ENCODE assay signal across 22 cellular contexts in genomic region chr4:7048642-7049041, GRCh38.
"Had no signal": no experiment of that assay in that cellular context is flagged by ENCODE, and none has a peak within 500 bp of the region (broad histone marks: within the 10 kb centered on the region; RNA-seq: fewer than 3 reads in every experiment).

No MANE protein-coding gene starts in this region.

- H3K9me3 ChIP-seq: breast epithelium, colonic mucosa, esophagus muscularis mucosa, gastrocnemius medialis, transverse colon had no signal

- H3K4me3 ChIP-seq: breast epithelium, colonic mucosa, dorsolateral prefrontal cortex, esophagus muscularis mucosa, gastrocnemius medialis, transverse colon had no signal

- H3K36me3 Mint-ChIP-seq: activated naive CD4-positive, alpha-beta T cell treated with anti-CD3 and anti-CD28 coated beads, Interleukin-2, amount 50 U/mL, for 72 hours had no signal

- ATAC-seq: activated CD4-positive, CD25-positive, alpha-beta regulatory T cell treated with anti-CD3 and anti-CD28 coated beads, Interleukin-2, amount 50 U/mL, for 24 hours; activated naive CD4-positive, alpha-beta T cell treated with anti-CD3 and anti-CD28 coated beads, Interleukin-2, amount 50 U/mL, for 72 hours; gastrocnemius medialis; left cardiac atrium; sciatic nerve; stimulated activated memory B cell treated with anti-CD40 and anti-IgM and Interleukin-4, amounts not matched to agents 10 μg/mL and 1 μg/mL and 100 μg/mL, for 72 hours had no signal

- H3K36me3 ChIP-seq: breast epithelium, colonic mucosa, gastrocnemius medialis, transverse colon had no signal

- H3K27ac ChIP-seq: colonic mucosa, dorsolateral prefrontal cortex, esophagus muscularis mucosa, transverse colon had no signal

- H3K27me3 Mint-ChIP-seq: central memory CD8-positive, alpha-beta T cell; stimulated activated memory B cell treated with anti-CD40 and anti-IgM and Interleukin-4, amounts not matched to agents 10 μg/mL and 1 μg/mL and 100 μg/mL, for 72 hours had no signal

- H3K27me3 ChIP-seq: breast epithelium, colonic mucosa, dorsolateral prefrontal cortex, esophagus muscularis mucosa, gastrocnemius medialis, transverse colon had no signal

- H3K9me3 Mint-ChIP-seq: activated naive CD4-positive, alpha-beta T cell treated with anti-CD3 and anti-CD28 coated beads, Interleukin-2, amount 50 U/mL, for 72 hours; central memory CD8-positive, alpha-beta T cell; nephron; stimulated activated memory B cell treated with anti-CD40 and anti-IgM and Interleukin-4, amounts not matched to agents 10 μg/mL and 1 μg/mL and 100 μg/mL, for 72 hours had no signal

- H3K4me3 Mint-ChIP-seq: central memory CD8-positive, alpha-beta T cell; stimulated activated memory B cell treated with anti-CD40 and anti-IgM and Interleukin-4, amounts not matched to agents 10 μg/mL and 1 μg/mL and 100 μg/mL, for 72 hours had no signal

- DNase-seq: activated CD4-positive, alpha-beta T cell treated with anti-CD3 and anti-CD28 coated beads, Interleukin-2, amount 50 U/mL, for 1 hour; activated CD8-positive, alpha-beta memory T cell treated with anti-CD3 and anti-CD28 coated beads, Interleukin-2, amount 50 U/mL, for 48 hours; activated gamma-delta T cell; activated T-cell treated with anti-CD3 and anti-CD28 coated beads, Interleukin-2, amount 50 U/mL, for 48 hours; colonic mucosa; gastrocnemius medialis; head of caudate nucleus; left cardiac atrium; mesenchymal stem cell; occipital lobe; small intestine; stimulated activated CD4-positive, alpha-beta T cell treated with anti-CD3 and anti-CD28 coated beads, Interleukin-2, amount 100 ng/mL, for 24 hours; transverse colon had no signal

- H3K27ac Mint-ChIP-seq: nephron had no signal
